11 cellular contexts compared by ENCODE assay signal in the genomic region with DNA sequence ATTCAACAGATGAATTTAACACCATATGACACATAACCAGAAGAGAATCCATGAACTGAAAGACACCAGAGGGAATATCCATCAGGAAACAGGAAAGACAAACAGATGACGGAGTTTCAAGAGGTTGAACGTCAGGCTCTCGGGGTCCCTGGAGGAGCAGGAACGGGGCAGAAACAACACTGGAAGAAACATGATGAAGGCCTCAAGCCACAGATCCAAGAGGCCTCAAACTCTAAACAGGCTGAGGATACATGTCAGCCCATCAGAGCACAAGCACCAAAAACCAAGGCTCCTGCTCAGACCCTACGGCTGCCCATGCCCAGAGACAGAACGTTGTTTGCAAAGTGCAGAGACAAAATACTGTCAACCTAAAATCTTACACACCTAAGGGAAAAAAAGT. TPM values are rescaled to one million over a fixed set of nuclear protein-coding genes. Genes with fewer than 3 reads are reported as not detected.
DNase-seq lines count a peak whose midpoint lies in the region; ATAC-seq and TF ChIP-seq lines count a peak whose summit lies in the region.
"Had no signal": no experiment of that assay in that cellular context is flagged by ENCODE, and none has a peak within 500 bp of the region (broad histone marks: within the 10 kb centered on the region; RNA-seq: fewer than 3 reads in every experiment).

No MANE protein-coding gene starts in this region.

- peaks cover 67% of the 10 kb centered on the region for H3K79me2 ChIP-seq in osteoblast (ENCODE audit: insufficient read depth, low read length)

- no peak overlapping the region for H2BK120ac ChIP-seq in IMR-90 (ENCODE audit: low read depth, low read length)

- H3K27me3 ChIP-seq in IMR-90 (ENCODE audit: control insufficient read depth, insufficient read depth, low read length) = no peaks in the 10 kb centered on the region
- no peaks in the 10 kb centered on the region for H3K27me3 ChIP-seq in osteoblast (ENCODE audit: insufficient read depth, low read length)

- intact Hi-C loops in IMR-90 (cut with micrococcal nuclease) = no loop called here

- H2BK5ac ChIP-seq in IMR-90 (ENCODE audit: low read depth, low read length, poor library complexity, severe bottlenecking) = no peak overlapping the region

- H2AFZ ChIP-seq in IMR-90 (replicated peaks; ENCODE audit: low read length, poor library complexity) (no peak overlapping the region), osteoblast (ENCODE audit: low read length) (no peak overlapping the region)

- H3K4me1 ChIP-seq in IMR-90 (ENCODE audit: control insufficient read depth, insufficient read depth, low read length) (peaks cover 11% of the 10 kb centered on the region; the same call in 1 of the 2 replicates), osteoblast (ENCODE audit: insufficient read depth, low read length) (peaks cover 10% of the 10 kb centered on the region)

- H3K9me3 ChIP-seq in IMR-90 (ENCODE audit: control insufficient read depth, insufficient read depth, low read length) (no peaks in the 10 kb centered on the region), osteoblast (ENCODE audit: low read depth, low read length) (no peaks in the 10 kb centered on the region)

- no peak for TF ChIP-seq POLR2A in IMR-90 (IDR thresholded peaks at IDR 0.05; ENCODE audit: low read depth, low read length)

- in situ Hi-C loops in IMR-90 (cut with MboI; ENCODE audit: low sequenced_read_pairs) (no loop called here), GM13977 (cut with MboI; ENCODE audit: low pct_unique_long_range_greater_than_20kb, low sequenced_read_pairs, unreplicated experiment) (no loop called here)

- H3K23ac ChIP-seq in IMR-90 (ENCODE audit: low read depth, low read length) = no peak overlapping the region

- WGBS in IMR-90 (ENCODE audit: extremely low coverage in 2 of 2, insufficient read length in 1 of 2), 2 experiments = 92% methylated on average over 3 of the region's 6 CpGs; no CpG with 5 or more reads in 1 of the 2 experiments

- H3K36me3 ChIP-seq in IMR-90 (ENCODE audit: control insufficient read depth, insufficient read depth, low read length) (peaks cover 59% of the 10 kb centered on the region), osteoblast (ENCODE audit: insufficient read depth, low read length) (peaks cover 47% of the 10 kb centered on the region)

- CTCF ChIA-PET in IMR-90 (lab: Yijun Ruan, JAX) = no interaction called here

- no peak overlapping the region for H3K56ac ChIP-seq in IMR-90 (ENCODE audit: extremely low read depth, insufficient read depth, low read length)

- no peak overlapping the region for H4K91ac ChIP-seq in IMR-90 (ENCODE audit: insufficient read depth, low read depth, low read length)

- no peak overlapping the region for H3K9ac ChIP-seq in IMR-90 (ENCODE audit: low read depth, low read length)

- H3K18ac ChIP-seq in IMR-90 (ENCODE audit: low read depth, low read length) = no peak overlapping the region

- no peak overlapping the region for H4K5ac ChIP-seq in IMR-90 (ENCODE audit: low read depth, low read length)

- TF ChIP-seq CTCF in 22Rv1 (IDR thresholded peaks at IDR 0.05) = no peak
- TF ChIP-seq CTCF in IMR-90 (conservative IDR thresholded peaks at IDR 0.05; ENCODE audit: low read depth, low read length) = no peak
- no peak for TF ChIP-seq CTCF in coronary artery (IDR thresholded peaks at IDR 0.05)
- TF ChIP-seq CTCF in osteoblast (IDR thresholded peaks at IDR 0.05; ENCODE audit: extremely low read depth, low read depth, low read length) = no peak
- no peak for TF ChIP-seq CTCF in GM13977 (IDR thresholded peaks at IDR 0.05; ENCODE audit: extremely low read depth, insufficient read depth, missing control alignments)

- H3K4ac ChIP-seq in IMR-90 (ENCODE audit: low read depth, low read length) = peak overlapping the region; percentile 35; the same call in 1 of the 2 replicates

- POLR2A ChIA-PET in IMR-90 (lab: Charles Lee; ENCODE audit: unreplicated experiment) = no interaction called here

- H2AK5ac ChIP-seq in IMR-90 (ENCODE audit: low read depth, low read length) = 0 out of 2 replicates have a peak overlapping the region, but pooled peaks have one; percentile 0

- peaks cover 14 to 74% of the 10 kb centered on the region in 2 experiments for H3K79me1 ChIP-seq in IMR-90 (ENCODE audit: low read depth in 1 of 2, low read length in 2 of 2)

- no peak for TF ChIP-seq RAD21 in IMR-90 (IDR thresholded peaks at IDR 0.05; ENCODE audit: low read length)

- dilution Hi-C loops in IMR-90 (cut with HindIII; ENCODE audit: low sequenced_read_pairs, unreplicated experiment) = no loop called here

- peak overlapping the region; percentile 83 for H3K27ac ChIP-seq in 22Rv1
- no peak overlapping the region; the same call in 1 of the 2 replicates for H3K27ac ChIP-seq in IMR-90 (ENCODE audit: insufficient read depth, low read length)
- H3K27ac ChIP-seq in coronary artery = peak overlapping the region; percentile 39 to 55
- peak overlapping the region; percentile 78 for H3K27ac ChIP-seq in osteoblast (ENCODE audit: low read depth, low read length)

- peaks cover 4% of the 10 kb centered on the region for H3K9me1 ChIP-seq in IMR-90 (ENCODE audit: insufficient read depth, low read length)

- H4K20me1 ChIP-seq in IMR-90 (ENCODE audit: insufficient read depth, low read length) (peaks cover 75% of the 10 kb centered on the region), osteoblast (ENCODE audit: insufficient read depth, low read length) (peaks cover 42% of the 10 kb centered on the region)

- no peak for DNase-seq in IMR-90
- no peak for DNase-seq in coronary artery (ENCODE audit: low spot score)
- no peak for DNase-seq in osteoblast (ENCODE audit: insufficient read length, low spot score, missing footprints)
- no peak for DNase-seq in GM13977 (ENCODE audit: low spot score)
- DNase-seq in activated CD8-positive, alpha-beta memory T cell treated with anti-CD3 and anti-CD28 coated beads, Interleukin-2, amount 50 U/mL, for 48 hours = no peak
- no peak for DNase-seq in cerebellar nuclear complex (lab: John Stamatoyannopoulos, UW)
- DNase-seq in midbrain (lab: John Stamatoyannopoulos, UW) = no peak
- DNase-seq: activated naive CD4-positive, alpha-beta T cell treated with anti-CD3 and anti-CD28 coated beads for 36 hours; NCI-H526 treated with DMSO at 0.1 percent for 48 hours; stimulated activated CD4-positive, alpha-beta T cell treated with anti-CD3 and anti-CD28 coated beads, Interleukin-2, amount 100 ng/mL, for 24 hours had no signal

- H3K4me3 ChIP-seq in IMR-90 (ENCODE audit: insufficient read depth, low read depth, low read length) (no peak overlapping the region), coronary artery (no peak overlapping the region), osteoblast (ENCODE audit: insufficient read depth, low read length) (no peak overlapping the region)

- no peak overlapping the region for H4K8ac ChIP-seq in IMR-90 (ENCODE audit: low read depth in 2 of 2, low read length in 2 of 2)

- no TSS peak for BruUV-seq in IMR-90 (replicated peaks; lab: Mats Ljungman, UMichigan)

- H2BK20ac ChIP-seq in IMR-90 (ENCODE audit: low read depth, low read length) = no peak overlapping the region

- no peak for ATAC-seq in IMR-90 (ENCODE audit: low read depth)

- no peak overlapping the region for H3K14ac ChIP-seq in IMR-90 (replicated peaks; ENCODE audit: low read depth, low read length)

- H2BK15ac ChIP-seq in IMR-90 (ENCODE audit: low read depth, low read length) = no peak overlapping the region

- no peak overlapping the region for H2AK9ac ChIP-seq in IMR-90 (replicated peaks; ENCODE audit: low read depth, low read length, poor library complexity)

- H3K4me2 ChIP-seq in IMR-90 (ENCODE audit: low read depth, low read length) (no peak overlapping the region), osteoblast (ENCODE audit: insufficient read depth, low read length) (no peak overlapping the region)

TF ChIP-seq in IMR-90, 13 proteins besides CTCF, POLR2A, EP300 and RAD21 (continues in another document):
- no peak for TF ChIP-seq RCOR1 (IDR thresholded peaks at IDR 0.05; ENCODE audit: insufficient replicate concordance, low read length)
- TF ChIP-seq, protein P1, sequence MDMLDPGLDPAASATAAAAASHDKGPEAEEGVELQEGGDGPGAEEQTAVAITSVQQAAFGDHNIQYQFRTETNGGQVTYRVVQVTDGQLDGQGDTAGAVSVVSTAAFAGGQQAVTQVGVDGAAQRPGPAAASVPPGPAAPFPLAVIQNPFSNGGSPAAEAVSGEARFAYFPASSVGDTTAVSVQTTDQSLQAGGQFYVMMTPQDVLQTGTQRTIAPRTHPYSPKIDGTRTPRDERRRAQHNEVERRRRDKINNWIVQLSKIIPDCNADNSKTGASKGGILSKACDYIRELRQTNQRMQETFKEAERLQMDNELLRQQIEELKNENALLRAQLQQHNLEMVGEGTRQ (IDR thresholded peaks at IDR 0.05; ENCODE audit: low read depth, low read length) = no peak
- TF ChIP-seq SMC3 (IDR thresholded peaks at IDR 0.05; ENCODE audit: low read depth, low read length) = no peak
- TF ChIP-seq FOS (IDR thresholded peaks at IDR 0.05; ENCODE audit: low read depth, low read length) = no peak
- no peak for TF ChIP-seq NFE2L2 (IDR thresholded peaks at IDR 0.05; ENCODE audit: low read depth, low read length)
- no peak for TF ChIP-seq RFX5 (IDR thresholded peaks at IDR 0.05; ENCODE audit: low read depth, low read length)

RNA-seq across cellular contexts. Expression of a gene that starts 7.0 kb away (rescaled TPM):
- total RNA-seq in IMR-90 (2012; rRNA removed) (52.5 and 56.1 TPM in 2 replicates), osteoblast (53.3 and 59.7 TPM in 2 replicates)
- 123 and 134 TPM in 2 replicates for polyA plus RNA-seq in IMR-90 (2012; rRNA removed)
- 64.0 and 101 TPM in 2 replicates for polyA plus RNA-seq in IMR-90 (2012; cell fraction: cytosol; rRNA removed)
- 495 and 1,105 TPM in 2 replicates for polyA plus RNA-seq in IMR-90 (2012; cell fraction: nucleus; rRNA removed; ENCODE audit: low replicate concordance)

RNA-seq across cellular contexts. Expression of a gene that starts 7.2 kb away (rescaled TPM):
- total RNA-seq in IMR-90 (2012; rRNA removed) (2.7 and 3.1 TPM in 2 replicates), osteoblast (12.7 and 13.8 TPM in 2 replicates)
- 12.1 and 15.4 TPM in 2 replicates for polyA plus RNA-seq in IMR-90 (2012; rRNA removed)
- 7.4 and 21.9 TPM in 2 replicates for polyA plus RNA-seq in IMR-90 (2012; cell fraction: cytosol; rRNA removed)
- 5.6 and 16.7 TPM in 2 replicates for polyA plus RNA-seq in IMR-90 (2012; cell fraction: nucleus; rRNA removed; ENCODE audit: low replicate concordance)

RNA-seq across cellular contexts. Expression of a gene that starts 9.0 kb away (rescaled TPM):
- total RNA-seq in IMR-90 (2012; rRNA removed) = 10.9 and 13.3 TPM in 2 replicates
- 33.0 and 43.6 TPM in 2 replicates for polyA plus RNA-seq in IMR-90 (2012; rRNA removed)
- 26.4 and 45.6 TPM in 2 replicates for polyA plus RNA-seq in IMR-90 (2012; cell fraction: cytosol; rRNA removed)
- polyA plus RNA-seq in IMR-90 (2012; cell fraction: nucleus; rRNA removed; ENCODE audit: low replicate concordance) = 34.1 and 86.3 TPM in 2 replicates
- total RNA-seq in osteoblast = 19.4 and 29.3 TPM in 2 replicates

RNA-seq across cellular contexts. Expression of a gene that starts 9.7 kb away (rescaled TPM):
- total RNA-seq in IMR-90 (2012; rRNA removed) = 13.3 and 15.3 TPM in 2 replicates
- 58.2 and 75.2 TPM in 2 replicates for polyA plus RNA-seq in IMR-90 (2012; rRNA removed)
- polyA plus RNA-seq in IMR-90 (2012; cell fraction: cytosol; rRNA removed) = 27.8 and 31.6 TPM in 2 replicates
- 477 and 1,309 TPM in 2 replicates for polyA plus RNA-seq in IMR-90 (2012; cell fraction: nucleus; rRNA removed; ENCODE audit: low replicate concordance)
- total RNA-seq in osteoblast = 31.2 and 46.7 TPM in 2 replicates

RNA-seq across cellular contexts. Expression of a gene that starts 13.7 kb away (rescaled TPM):
- total RNA-seq in IMR-90 (2012; rRNA removed) (under 0.01 TPM in 1 of 2 replicates, not detected in the other), osteoblast (under 0.01 TPM in 2 replicates)
- 0.05 and 0.06 TPM in 2 replicates for polyA plus RNA-seq in IMR-90 (2012; rRNA removed)
- polyA plus RNA-seq in IMR-90 (2012; cell fraction: cytosol; rRNA removed) = 0.04 TPM in 1 of 2 replicates, not detected in the other
- polyA plus RNA-seq in IMR-90 (2012; cell fraction: nucleus; rRNA removed; ENCODE audit: low replicate concordance) = 0.56 and 1.9 TPM in 2 replicates
